Comparison of ENCODE assay signal across 23 cellular contexts in the genomic region with DNA sequence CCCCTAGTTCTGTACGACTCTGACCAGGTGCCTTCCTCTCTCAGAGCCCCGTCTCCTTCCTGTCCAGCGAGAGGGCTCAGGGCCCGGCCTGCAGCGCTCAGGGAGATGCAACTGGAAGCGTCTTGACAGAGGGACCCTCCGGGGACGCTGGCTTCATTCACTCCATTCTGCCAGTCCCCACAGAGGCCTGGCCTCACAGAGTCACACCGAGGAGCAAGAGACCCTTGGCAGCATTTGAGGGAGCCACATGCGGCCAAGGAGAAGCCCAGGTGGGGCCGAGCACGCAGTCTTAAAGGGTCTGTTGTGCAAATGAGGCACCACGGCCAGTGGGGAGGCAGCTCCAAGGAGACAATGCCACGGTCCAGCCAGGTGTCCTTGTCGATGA.
"Had no signal": no experiment of that assay in that cellular context is flagged by ENCODE, and none has a peak within 500 bp of the region (broad histone marks: within the 10 kb centered on the region; RNA-seq: fewer than 3 reads in every experiment).

No MANE protein-coding gene starts in this region.

- H3K4me3 Mint-ChIP-seq: activated CD4-positive, alpha-beta memory T cell treated with anti-CD3 and anti-CD28 coated beads, Interleukin-2, amount 10 ng/mL, durations not matched to agents 7 days and 5 days; activated CD4-positive, alpha-beta T cell treated with anti-CD3 and anti-CD28 coated beads, Interleukin-2, amount 10 ng/mL, durations not matched to agents 7 days and 5 days; activated naive CD4-positive, alpha-beta T cell treated with anti-CD3 and anti-CD28 coated beads, Interleukin-2, amount 50 U/mL, for 24 hours; activated naive CD8-positive, alpha-beta T cell treated with anti-CD3 and anti-CD28 coated beads, Interleukin-2, amount 50 U/mL, for 24 hours; activated T-cell treated with anti-CD3 and anti-CD28 coated beads, Interleukin-2, amount 50 U/mL, for 24 hours; natural killer cell treated with Interleukin-12 subunit alpha and Interleukin-12 subunit beta and Interleukin-15 and Interleukin-18, amount 100 ng/mL, for 72 hours; stimulated activated effector memory CD8-positive, alpha-beta T cell treated with anti-CD3 and anti-CD28 coated beads, Interleukin-12 subunit alpha, Interleukin-12 subunit beta, amount 100 ng/mL, for 72 hours had no signal

- ATAC-seq: activated naive CD8-positive, alpha-beta T cell treated with anti-CD3 and anti-CD28 coated beads, Interleukin-2, amount 50 U/mL, for 24 hours; gastrocnemius medialis; mucosa of descending colon; natural killer cell treated with Interleukin-12 subunit alpha and Interleukin-12 subunit beta and Interleukin-15 and Interleukin-18, amount 100 ng/mL, for 72 hours; sciatic nerve; stimulated activated effector memory CD8-positive, alpha-beta T cell treated with anti-CD3 and anti-CD28 coated beads, Interleukin-12 subunit alpha, Interleukin-12 subunit beta, amount 100 ng/mL, for 72 hours had no signal

- H3K4me1 Mint-ChIP-seq: activated CD4-positive, alpha-beta memory T cell treated with anti-CD3 and anti-CD28 coated beads, Interleukin-2, amount 10 ng/mL, durations not matched to agents 7 days and 5 days; activated CD4-positive, alpha-beta T cell treated with anti-CD3 and anti-CD28 coated beads, Interleukin-2, amount 10 ng/mL, durations not matched to agents 7 days and 5 days; activated naive CD4-positive, alpha-beta T cell treated with anti-CD3 and anti-CD28 coated beads, Interleukin-2, amount 50 U/mL, for 24 hours; stimulated activated effector memory CD8-positive, alpha-beta T cell treated with anti-CD3 and anti-CD28 coated beads, Interleukin-12 subunit alpha, Interleukin-12 subunit beta, amount 100 ng/mL, for 72 hours had no signal

- H3K9me3 Mint-ChIP-seq: activated CD4-positive, alpha-beta memory T cell treated with anti-CD3 and anti-CD28 coated beads, Interleukin-2, amount 10 ng/mL, durations not matched to agents 7 days and 5 days; activated CD4-positive, alpha-beta T cell treated with anti-CD3 and anti-CD28 coated beads, Interleukin-2, amount 10 ng/mL, durations not matched to agents 7 days and 5 days; activated naive CD4-positive, alpha-beta T cell treated with anti-CD3 and anti-CD28 coated beads, Interleukin-2, amount 50 U/mL, for 24 hours; activated naive CD8-positive, alpha-beta T cell treated with anti-CD3 and anti-CD28 coated beads, Interleukin-2, amount 50 U/mL, for 24 hours; activated T-cell treated with anti-CD3 and anti-CD28 coated beads, Interleukin-2, amount 50 U/mL, for 24 hours; natural killer cell treated with Interleukin-12 subunit alpha and Interleukin-12 subunit beta and Interleukin-15 and Interleukin-18, amount 100 ng/mL, for 72 hours; stimulated activated effector memory CD8-positive, alpha-beta T cell treated with anti-CD3 and anti-CD28 coated beads, Interleukin-12 subunit alpha, Interleukin-12 subunit beta, amount 100 ng/mL, for 72 hours had no signal

- DNase-seq: activated CD4-positive, alpha-beta memory T cell treated with anti-CD3 and anti-CD28 coated beads, Interleukin-2, amount 10 ng/mL, durations not matched to agents 7 days and 5 days; activated CD4-positive, alpha-beta T cell treated with anti-CD3 and anti-CD28 coated beads, Interleukin-2, amount 10 ng/mL, durations not matched to agents 7 days and 5 days; activated CD4-positive, CD25-positive, alpha-beta regulatory T cell treated with anti-CD3 and anti-CD28 coated beads, Interleukin-2, amount 50 U/mL, for 72 hours; activated CD8-positive, alpha-beta memory T cell treated with anti-CD3 and anti-CD28 coated beads, Interleukin-2, amount 50 U/mL, for 48 hours; activated gamma-delta T cell; activated naive CD8-positive, alpha-beta T cell treated with anti-CD3 and anti-CD28 coated beads, Interleukin-2, amount 50 U/mL, for 24 hours; activated T-cell treated with anti-CD3 and anti-CD28 coated beads, Interleukin-2, amount 50 U/mL, for 24 hours; colonic mucosa; effector memory CD4-positive, alpha-beta T cell; erythroblast; gastrocnemius medialis; islet precursor cell; mucosa of descending colon; ovary; stimulated activated CD4-positive, alpha-beta T cell treated with anti-CD3 and anti-CD28 coated beads, Interleukin-4, amount 100 ng/mL, for 24 hours; stomach; tibial artery; WERI-Rb-1 had no signal

- H3K27me3 Mint-ChIP-seq: activated CD4-positive, alpha-beta memory T cell treated with anti-CD3 and anti-CD28 coated beads, Interleukin-2, amount 10 ng/mL, durations not matched to agents 7 days and 5 days; activated CD4-positive, alpha-beta T cell treated with anti-CD3 and anti-CD28 coated beads, Interleukin-2, amount 10 ng/mL, durations not matched to agents 7 days and 5 days; activated naive CD4-positive, alpha-beta T cell treated with anti-CD3 and anti-CD28 coated beads, Interleukin-2, amount 50 U/mL, for 24 hours; activated naive CD8-positive, alpha-beta T cell treated with anti-CD3 and anti-CD28 coated beads, Interleukin-2, amount 50 U/mL, for 24 hours; activated T-cell treated with anti-CD3 and anti-CD28 coated beads, Interleukin-2, amount 50 U/mL, for 24 hours; natural killer cell treated with Interleukin-12 subunit alpha and Interleukin-12 subunit beta and Interleukin-15 and Interleukin-18, amount 100 ng/mL, for 72 hours; progenitor cell of endocrine pancreas had no signal

- H3K27ac Mint-ChIP-seq: activated CD4-positive, alpha-beta memory T cell treated with anti-CD3 and anti-CD28 coated beads, Interleukin-2, amount 10 ng/mL, durations not matched to agents 7 days and 5 days; activated CD4-positive, alpha-beta T cell treated with anti-CD3 and anti-CD28 coated beads, Interleukin-2, amount 10 ng/mL, durations not matched to agents 7 days and 5 days; activated naive CD4-positive, alpha-beta T cell treated with anti-CD3 and anti-CD28 coated beads, Interleukin-2, amount 50 U/mL, for 24 hours; activated naive CD8-positive, alpha-beta T cell treated with anti-CD3 and anti-CD28 coated beads, Interleukin-2, amount 50 U/mL, for 24 hours; activated T-cell treated with anti-CD3 and anti-CD28 coated beads, Interleukin-2, amount 50 U/mL, for 24 hours; natural killer cell treated with Interleukin-12 subunit alpha and Interleukin-12 subunit beta and Interleukin-15 and Interleukin-18, amount 100 ng/mL, for 72 hours; progenitor cell of endocrine pancreas; stimulated activated effector memory CD8-positive, alpha-beta T cell treated with anti-CD3 and anti-CD28 coated beads, Interleukin-12 subunit alpha, Interleukin-12 subunit beta, amount 100 ng/mL, for 72 hours had no signal

- H3K36me3 Mint-ChIP-seq: activated naive CD4-positive, alpha-beta T cell treated with anti-CD3 and anti-CD28 coated beads, Interleukin-2, amount 50 U/mL, for 24 hours; natural killer cell treated with Interleukin-12 subunit alpha and Interleukin-12 subunit beta and Interleukin-15 and Interleukin-18, amount 100 ng/mL, for 72 hours; stimulated activated effector memory CD8-positive, alpha-beta T cell treated with anti-CD3 and anti-CD28 coated beads, Interleukin-12 subunit alpha, Interleukin-12 subunit beta, amount 100 ng/mL, for 72 hours had no signal
